In the genomic region with DNA sequence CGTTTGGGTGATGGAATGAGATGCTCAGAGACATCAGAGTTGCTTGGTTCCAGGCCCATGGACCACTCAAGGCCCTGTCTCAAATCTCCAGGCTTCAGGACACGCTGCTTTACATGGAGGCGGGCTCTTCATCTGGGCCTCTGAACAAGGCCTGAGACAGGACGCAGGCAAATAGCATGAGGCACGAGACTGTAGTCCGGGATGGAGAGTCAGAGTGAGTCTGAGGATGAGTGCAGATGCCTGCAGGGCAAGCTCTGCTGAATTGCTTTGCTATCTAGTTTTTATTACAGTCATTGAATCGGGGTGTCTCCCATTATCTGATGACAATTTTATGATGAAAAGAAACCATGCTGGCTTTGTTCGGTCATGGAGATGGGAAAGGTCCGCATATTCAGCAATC, we compare ENCODE assay signal across 31 cellular contexts. TPM values are rescaled to one million over a fixed set of nuclear protein-coding genes. Genes with fewer than 3 reads are reported as not detected.
DNase-seq lines count a peak whose midpoint lies in the region; ATAC-seq, FAIRE-seq and TF ChIP-seq lines count a peak whose summit lies in the region.
"Had no signal": no experiment of that assay in that cellular context is flagged by ENCODE, and none has a peak within 500 bp of the region (broad histone marks: within the 10 kb centered on the region; RNA-seq: fewer than 3 reads in every experiment).

No MANE protein-coding gene starts in this region.

- H3K27ac ChIP-seq in K562 (ENCODE audit: extremely low read depth, low read depth, low read length), result peak overlapping the region; percentile 57; the same call in 2 of the 3 replicates
- H3K27ac ChIP-seq: 22Rv1, parathyroid adenoma, RWPE1 had no signal

- peak; percentile 27 for ATAC-seq in K562
- no peak for ATAC-seq in sciatic nerve
- no peak for ATAC-seq in HG02884 (IDR thresholded peaks at IDR 0.05; ENCODE audit: unreplicated experiment)
- no peak for ATAC-seq in HG02840 (IDR thresholded peaks at IDR 0.05; ENCODE audit: low FRiP score, unreplicated experiment)
- ATAC-seq: activated CD8-positive, alpha-beta memory T cell treated with anti-CD3 and anti-CD28 coated beads, Interleukin-2, amount 10 ng/mL, durations not matched to agents 7 days and 5 days; natural killer cell; WTC11 had no signal

- POLR2A ChIA-PET in K562 (lab: Yijun Ruan, JAX), result interaction anchor here (1.0 to 1.7 kb wide), 3 partner anchors 11 to 20 kb away, joined by 3 to 5 read pairs (median 3); no protein-coding TSS in a partner anchor

- no peaks in the 10 kb centered on the region for H3K9me1 ChIP-seq in K562 (ENCODE audit: control insufficient read depth, insufficient read depth, low read length)

- no peak for TF ChIP-seq CTCF in K562 (IDR thresholded peaks at IDR 0.05 in 2 of 3, conservative IDR thresholded peaks at IDR 0.05 in 1 of 3; ENCODE audit: insufficient read depth in 2 of 3, low read depth in 1 of 3, low read length in 3 of 3)

- H3K9me3 ChIP-seq in K562 (replicated peaks; ENCODE audit: control insufficient read depth, insufficient read depth, low read depth, low read length), result peaks cover 5% of the 10 kb centered on the region
- H3K9me3 ChIP-seq: tibial nerve had no signal

- H3K9ac ChIP-seq in K562 (ENCODE audit: insufficient read depth in 1 of 2, low read depth in 2 of 2, low read length in 2 of 2), result peak overlapping the region in 1 of 2 experiments; percentile 3; a peak in 1 of 4 replicates
- H3K9ac ChIP-seq: parathyroid adenoma had no signal

- TF ChIP-seq POLR2A in K562 (conservative IDR thresholded peaks at IDR 0.05), result no peak

- TF ChIP-seq EP300 in K562 (IDR thresholded peaks at IDR 0.05; ENCODE audit: low read length), result no peak

- no peaks in the 10 kb centered on the region for H3K79me2 ChIP-seq in K562 (ENCODE audit: control insufficient read depth, insufficient read depth, low read length)
- H3K79me2 ChIP-seq: parathyroid adenoma had no signal

- H4K20me1 ChIP-seq in K562 (replicated peaks; ENCODE audit: control insufficient read depth, insufficient read depth, low read length), result no peaks in the 10 kb centered on the region

- 15% methylated on average over 9 of the region's 9 CpGs for WGBS in K562 (ENCODE audit: insufficient coverage, low coverage, missing lambda C conversion rate)

- peak; percentile 42 to 51 for DNase-seq in NCI-H526 (lab: John Stamatoyannopoulos, UW)
- no peak for DNase-seq in NCI-H526 treated with DMSO at 0.1 percent for 48 hours (lab: John Stamatoyannopoulos, UW)
- peak in 1 of 4 experiments; percentile 29 for DNase-seq in K562 (ENCODE audit: extremely low read depth in 1 of 4, low spot score in 3 of 4)
- DNase-seq in left kidney (ENCODE audit: low read depth, low spot score), result peak; percentile 51
- peak; percentile 37 for DNase-seq in sciatic nerve (ENCODE audit: low spot score)
- DNase-seq in RPMI8226, result no peak
- DNase-seq: activated CD4-positive, alpha-beta T cell treated with anti-CD3 and anti-CD28 coated beads, Interleukin-2, amount 50 U/mL, for 1 hour; activated CD8-positive, alpha-beta memory T cell treated with anti-CD3 and anti-CD28 coated beads, Interleukin-2, amount 10 ng/mL, durations not matched to agents 7 days and 5 days; activated naive CD4-positive, alpha-beta T cell treated with anti-CD3 and anti-CD28 coated beads, Interleukin-2, amount 10 ng/mL, durations not matched to agents 7 days and 5 days; amygdala; CD4-positive, alpha-beta T cell; cortex of kidney; DMS 273 treated with DMSO at 0.1 percent for 48 hours; endodermal cell; GDM1; GOT3; MV-4-11; natural killer cell; NCI-H146; NCI-H2171 treated with DMSO at 0.1 percent for 48 hours; NCI-H524 treated with DMSO at 0.1 percent for 48 hours; stimulated activated CD8-positive, alpha-beta memory T cell treated with anti-CD3 and anti-CD28 coated beads, Interleukin-4, amount 100 ng/mL, for 48 hours; T1000 had no signal

- peak; percentile 29 for FAIRE-seq in K562 (lab: Jason Lieb, UNC)

- no peak overlapping the region for H3K4me3 ChIP-seq in K562
- H3K4me3 ChIP-seq: tibial nerve had no signal

- intact Hi-C loops in K562 (cut with micrococcal nuclease) (loop anchor here (5.0 kb wide), 1 partner anchor 50 kb away; no protein-coding TSS in a partner anchor), sciatic nerve (cut with DNase I) (no loop called here)

- peak overlapping the region; percentile 79; the same call in 1 of the 2 replicates for H2AFZ ChIP-seq in K562 (ENCODE audit: low read depth, low read length)
- H2AFZ ChIP-seq: parathyroid adenoma had no signal

- H3K4me2 ChIP-seq in K562 (ENCODE audit: insufficient read depth, low read length), result peak overlapping the region; percentile 44; the same call in 1 of the 2 replicates

- CTCF ChIA-PET in K562 (lab: Yijun Ruan, JAX; ENCODE audit: low intra/inter-chr PET ratio), result no interaction called here

- TF ChIP-seq RAD21 in K562 (CRISPR knock-in tag; conservative IDR thresholded peaks at IDR 0.05 in 1 of 2, IDR thresholded peaks at IDR 0.05 in 1 of 2), result no peak

- peaks cover 35 to 38% of the 10 kb centered on the region in 2 experiments for H3K4me1 ChIP-seq in K562 (replicated peaks in 1 of 2; ENCODE audit: control insufficient read depth in 2 of 2, insufficient read depth in 2 of 2, low read length in 2 of 2)
- H3K4me1 ChIP-seq: parathyroid adenoma had no signal

- in situ Hi-C loops in K562 (cut with MboI), result no loop called here

- H3K27me3 ChIP-seq in K562 (ENCODE audit: control insufficient read depth in 2 of 2, insufficient read depth in 2 of 2, low read length in 2 of 2), result no peaks in the 10 kb centered on the region; a peak in 1 of 5 replicates

- BruUV-seq in K562 (replicated peaks; lab: Mats Ljungman, UMichigan), result no TSS peak

- H3K36me3 ChIP-seq in K562 (ENCODE audit: control insufficient read depth, insufficient read depth, low read length), result no peaks in the 10 kb centered on the region; the same call in 2 of the 3 replicates
- H3K36me3 ChIP-seq: tibial nerve had no signal

TF ChIP-seq in K562, 482 proteins besides CTCF, POLR2A, EP300 and RAD21 (continues in another document):
- no peak for TF ChIP-seq CEBPG (CRISPR knock-in tag; IDR thresholded peaks at IDR 0.05)
- no peak for TF ChIP-seq CEBPG (tag; conservative IDR thresholded peaks at IDR 0.05 in 1 of 2, IDR thresholded peaks at IDR 0.05 in 1 of 2)
- TF ChIP-seq, protein P1, sequence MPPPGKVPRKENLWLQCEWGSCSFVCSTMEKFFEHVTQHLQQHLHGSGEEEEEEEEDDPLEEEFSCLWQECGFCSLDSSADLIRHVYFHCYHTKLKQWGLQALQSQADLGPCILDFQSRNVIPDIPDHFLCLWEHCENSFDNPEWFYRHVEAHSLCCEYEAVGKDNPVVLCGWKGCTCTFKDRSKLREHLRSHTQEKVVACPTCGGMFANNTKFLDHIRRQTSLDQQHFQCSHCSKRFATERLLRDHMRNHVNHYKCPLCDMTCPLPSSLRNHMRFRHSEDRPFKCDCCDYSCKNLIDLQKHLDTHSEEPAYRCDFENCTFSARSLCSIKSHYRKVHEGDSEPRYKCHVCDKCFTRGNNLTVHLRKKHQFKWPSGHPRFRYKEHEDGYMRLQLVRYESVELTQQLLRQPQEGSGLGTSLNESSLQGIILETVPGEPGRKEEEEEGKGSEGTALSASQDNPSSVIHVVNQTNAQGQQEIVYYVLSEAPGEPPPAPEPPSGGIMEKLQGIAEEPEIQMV (tag; conservative IDR thresholded peaks at IDR 0.05; ENCODE audit: low read depth), result no peak
- TF ChIP-seq RUNX1 (IDR thresholded peaks at IDR 0.05; ENCODE audit: low read depth), result no peak
- no peak for TF ChIP-seq MLLT1 (IDR thresholded peaks at IDR 0.05)
- peak; percentile 36; the same call in 1 of the 2 replicates for TF ChIP-seq MAX (CRISPR knock-in tag; IDR thresholded peaks at IDR 0.05)
- TF ChIP-seq MTA1 (IDR thresholded peaks at IDR 0.05; ENCODE audit: borderline replicate concordance), result no peak
- no peak for TF ChIP-seq MYC (IDR thresholded peaks at IDR 0.05; ENCODE audit: low read depth, low read length)
- TF ChIP-seq MYC (CRISPR knock-in tag; IDR thresholded peaks at IDR 0.05; ENCODE audit: borderline replicate concordance, low read depth), result no peak

RNA-seq across cellular contexts. Expression of gene ADGRD1, which starts 1.6 kb away (rescaled TPM):
- total RNA-seq in K562 (2011; cell fraction: chromatin; rRNA removed; ENCODE audit: low replicate concordance), result 11.2 and 13.0 TPM in 2 replicates
- 8.5 and 12.1 TPM in 2 replicates for total RNA-seq in K562 (2011; cell fraction: nucleolus; rRNA removed)
- 8.5 and 11.0 TPM in 2 replicates for total RNA-seq in K562 (2011; cell fraction: nucleoplasm; rRNA removed)
- total RNA-seq in K562 (2014; rRNA removed) (3.3 and 4.4 TPM in 2 replicates), K562 (2014; rRNA removed; fragmentation: Illumina TruSeq; extraction: Trizol) (4.4 and 4.7 TPM in 2 replicates), K562 (2015; rRNA removed; fragmentation: Illumina TruSeq; extraction: Trizol) (3.2 and 3.4 TPM in 2 replicates), K562 (2021) (11.7 and 12.8 TPM in 2 replicates), sciatic nerve (224 TPM)
- polyA plus RNA-seq in K562 (2011; rRNA removed) (2.3 and 13.2 TPM in 2 replicates), K562 (2014; fragmentation: Illumina TruSeq; extraction: Trizol) (3.8 TPM in 2 replicates), K562 (2014; fragmentation: Nextera tagmentation; extraction: Ambion mirVana) (1 to 10 TPM; 1.7 to 2.0 TPM), K562 (2014; rRNA removed) (2.9 and 4.6 TPM in 2 replicates)
- polyA plus RNA-seq in K562 (2011; cell fraction: cytosol; rRNA removed), result 2.6 and 6.7 TPM in 2 replicates
- 17.3 and 66.1 TPM in 2 replicates for polyA plus RNA-seq in K562 (2011; cell fraction: nucleus; rRNA removed)
- 6.1 and 17.1 TPM in 2 replicates for polyA plus RNA-seq in K562 (2012)
- polyA minus RNA-seq in K562 (2011; rRNA and poly(A)+ RNA removed), result 1.8 and 14.4 TPM in 2 replicates
- 1.7 and 12.6 TPM in 2 replicates for polyA minus RNA-seq in K562 (2011; cell fraction: cytosol; rRNA and poly(A)+ RNA removed)
- polyA minus RNA-seq in K562 (2011; cell fraction: nucleus; rRNA and poly(A)+ RNA removed), result 7.0 and 20.3 TPM in 2 replicates
- total RNA-seq: glomerular endothelial cell had no signal

Comparison
In these comparisons a context has a peak if more than half of its experiments do, and no peak if none do; other contexts are left out.
1. DNase-seq: peak in NCI-H526 (2 of 2), left kidney (single experiment) and sciatic nerve (single experiment); none in NCI-H526 treated with DMSO at 0.1 percent for 48 hours (single experiment) and RPMI8226 (single experiment).
2. RNA of gene ADGRD1, which starts 1.6 kb away (total RNA-seq): 224 TPM in sciatic nerve (single experiment); 3.2 to 13.0 TPM in K562; every median in the first group is over 10 times any median in the second.